1 cellular context compared by ENCODE assay signal in the genomic region with DNA sequence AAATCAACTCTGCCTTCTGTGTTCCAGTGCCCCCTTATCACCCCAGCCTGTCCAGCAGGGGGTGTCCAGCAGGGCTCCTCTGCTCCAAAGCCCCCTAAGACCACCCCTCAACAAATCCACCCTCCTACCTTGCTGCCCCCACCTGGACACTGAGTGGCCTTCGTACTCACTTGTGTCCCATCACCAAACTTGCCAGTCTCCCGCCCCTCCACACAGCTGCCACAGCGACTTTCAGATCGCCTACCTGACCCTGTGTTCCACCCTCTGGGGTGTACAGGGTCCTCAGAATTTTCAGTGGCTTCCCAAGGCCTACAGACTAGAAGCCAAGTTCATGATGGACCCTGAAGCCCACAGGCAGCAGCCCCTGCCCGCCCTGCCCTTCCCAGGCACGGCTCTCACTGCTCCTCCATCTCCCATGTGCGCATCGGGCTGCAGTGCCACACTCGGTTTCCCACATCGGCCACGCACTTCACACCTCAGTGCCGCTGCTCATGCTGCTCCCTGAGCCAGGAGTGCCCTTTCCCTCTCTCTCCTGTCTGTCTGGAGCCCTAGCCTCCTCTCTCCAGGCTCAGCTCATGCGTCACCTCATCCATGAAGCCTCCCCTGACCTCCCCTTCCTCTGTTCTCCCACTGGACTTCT.
TF ChIP-seq lines count a peak whose summit lies in the region.

No MANE protein-coding gene starts in this region.

TF ChIP-seq in GM23338, 12 proteins besides CTCF, POLR2A, EP300 and RAD21 (continued from another document):
- TF ChIP-seq, protein P1, sequence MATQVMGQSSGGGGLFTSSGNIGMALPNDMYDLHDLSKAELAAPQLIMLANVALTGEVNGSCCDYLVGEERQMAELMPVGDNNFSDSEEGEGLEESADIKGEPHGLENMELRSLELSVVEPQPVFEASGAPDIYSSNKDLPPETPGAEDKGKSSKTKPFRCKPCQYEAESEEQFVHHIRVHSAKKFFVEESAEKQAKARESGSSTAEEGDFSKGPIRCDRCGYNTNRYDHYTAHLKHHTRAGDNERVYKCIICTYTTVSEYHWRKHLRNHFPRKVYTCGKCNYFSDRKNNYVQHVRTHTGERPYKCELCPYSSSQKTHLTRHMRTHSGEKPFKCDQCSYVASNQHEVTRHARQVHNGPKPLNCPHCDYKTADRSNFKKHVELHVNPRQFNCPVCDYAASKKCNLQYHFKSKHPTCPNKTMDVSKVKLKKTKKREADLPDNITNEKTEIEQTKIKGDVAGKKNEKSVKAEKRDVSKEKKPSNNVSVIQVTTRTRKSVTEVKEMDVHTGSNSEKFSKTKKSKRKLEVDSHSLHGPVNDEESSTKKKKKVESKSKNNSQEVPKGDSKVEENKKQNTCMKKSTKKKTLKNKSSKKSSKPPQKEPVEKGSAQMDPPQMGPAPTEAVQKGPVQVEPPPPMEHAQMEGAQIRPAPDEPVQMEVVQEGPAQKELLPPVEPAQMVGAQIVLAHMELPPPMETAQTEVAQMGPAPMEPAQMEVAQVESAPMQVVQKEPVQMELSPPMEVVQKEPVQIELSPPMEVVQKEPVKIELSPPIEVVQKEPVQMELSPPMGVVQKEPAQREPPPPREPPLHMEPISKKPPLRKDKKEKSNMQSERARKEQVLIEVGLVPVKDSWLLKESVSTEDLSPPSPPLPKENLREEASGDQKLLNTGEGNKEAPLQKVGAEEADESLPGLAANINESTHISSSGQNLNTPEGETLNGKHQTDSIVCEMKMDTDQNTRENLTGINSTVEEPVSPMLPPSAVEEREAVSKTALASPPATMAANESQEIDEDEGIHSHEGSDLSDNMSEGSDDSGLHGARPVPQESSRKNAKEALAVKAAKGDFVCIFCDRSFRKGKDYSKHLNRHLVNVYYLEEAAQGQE (IDR thresholded peaks at IDR 0.05; ENCODE audit: unreplicated experiment): no peak
- TF ChIP-seq, protein P2, sequence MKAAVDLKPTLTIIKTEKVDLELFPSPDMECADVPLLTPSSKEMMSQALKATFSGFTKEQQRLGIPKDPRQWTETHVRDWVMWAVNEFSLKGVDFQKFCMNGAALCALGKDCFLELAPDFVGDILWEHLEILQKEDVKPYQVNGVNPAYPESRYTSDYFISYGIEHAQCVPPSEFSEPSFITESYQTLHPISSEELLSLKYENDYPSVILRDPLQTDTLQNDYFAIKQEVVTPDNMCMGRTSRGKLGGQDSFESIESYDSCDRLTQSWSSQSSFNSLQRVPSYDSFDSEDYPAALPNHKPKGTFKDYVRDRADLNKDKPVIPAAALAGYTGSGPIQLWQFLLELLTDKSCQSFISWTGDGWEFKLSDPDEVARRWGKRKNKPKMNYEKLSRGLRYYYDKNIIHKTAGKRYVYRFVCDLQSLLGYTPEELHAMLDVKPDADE (IDR thresholded peaks at IDR 0.05): no peak
- no peak for TF ChIP-seq NANOG (IDR thresholded peaks at IDR 0.05; ENCODE audit: borderline replicate concordance)
- TF ChIP-seq POLR2AphosphoS5 (IDR thresholded peaks at IDR 0.05; ENCODE audit: low read depth): no peak
- no peak for TF ChIP-seq CREB1 (CRISPR knock-in tag; IDR thresholded peaks at IDR 0.05; ENCODE audit: low read depth)
